In genomic region chr20:58851221-58851968, GRCh38 we compare ENCODE assay signal across 8 cellular contexts. TPM values are rescaled to one million over a fixed set of nuclear protein-coding genes. Genes with fewer than 3 reads are reported as not detected.
DNase-seq lines count a peak whose midpoint lies in the region; ATAC-seq and TF ChIP-seq lines count a peak whose summit lies in the region.

No MANE protein-coding gene starts in this region.

- H3K27me3 ChIP-seq in H9 (ENCODE audit: insufficient read depth, low read length) (peaks cover 31% of the 10 kb centered on the region; the same call in 1 of the 2 replicates), right cardiac atrium (ENCODE audit: control insufficient read depth, insufficient read depth) (no peaks in the 10 kb centered on the region), spleen (replicated peaks in 1 of 7) (peaks cover 0 to 81% (median 65%) of the 10 kb centered on the region in 7 donors)

- H3K4me3 Mint-ChIP-seq in H9 = peak overlapping the region; percentile 92 to 94
- H3K4me3 Mint-ChIP-seq in activated CD4-positive, alpha-beta memory T cell treated with anti-CD3 and anti-CD28 coated beads for 36 hours = peak overlapping the region; percentile 86

- H4K20me1 ChIP-seq in H9 (ENCODE audit: control insufficient read depth, insufficient read depth, insufficient read length) = no peaks in the 10 kb centered on the region

- H3K9me3 ChIP-seq in H9 (ENCODE audit: control insufficient read depth, low read depth, low read length) = no peaks in the 10 kb centered on the region
- no peaks in the 10 kb centered on the region for H3K9me3 ChIP-seq in right cardiac atrium (ENCODE audit: control insufficient read depth, low read length)
- no peaks in the 10 kb centered on the region for H3K9me3 ChIP-seq in spleen

- H3K23ac ChIP-seq in H9 (ENCODE audit: insufficient read length, low read depth, low read length) = no peak overlapping the region

- TF ChIP-seq POLR2A in spleen (IDR thresholded peaks at IDR 0.05) = no peak

- peak overlapping the region; percentile 71 for H3K4me2 ChIP-seq in H9 (ENCODE audit: insufficient read depth, insufficient read length, low read length)

- peaks cover 29 to 52% (median 39%) of the 10 kb centered on the region in 3 experiments for H3K36me3 Mint-ChIP-seq in H9 (ENCODE audit: insufficient read depth in 1 of 3, low read depth in 3 of 3)
- no peaks in the 10 kb centered on the region for H3K36me3 Mint-ChIP-seq in activated CD4-positive, alpha-beta memory T cell treated with anti-CD3 and anti-CD28 coated beads for 36 hours

- H3K36me3 ChIP-seq in spleen = no peaks in the 10 kb centered on the region

- intact Hi-C loops in activated CD4-positive, alpha-beta memory T cell treated with anti-CD3 and anti-CD28 coated beads for 36 hours (cut with micrococcal nuclease) = loop anchor here (1.0 to 5.0 kb wide), 3 partner anchors 33 to 614 kb away; partner anchors contain the start of gene STX16
- intact Hi-C loops in right cardiac atrium (cut with DNase I) (loop anchor here in 1 of 4 donors (10.0 kb wide), 1 partner anchor 617 kb away; no protein-coding TSS in a partner anchor), spleen (cut with DNase I; ENCODE audit: low total_unique reads) (no loop called here)

- H3K9ac ChIP-seq in H9 (ENCODE audit: extremely low read depth, insufficient read length, low read length) = peak overlapping the region; percentile 42

- no peak for ATAC-seq in right cardiac atrium

- H3K79me1 ChIP-seq in H9 (ENCODE audit: insufficient read depth, low read depth, low read length, poor library complexity, severe bottlenecking) = no peaks in the 10 kb centered on the region

- H3K4me1 Mint-ChIP-seq in H9 = peaks cover 54 to 64% of the 10 kb centered on the region in 2 experiments
- peaks cover 30% of the 10 kb centered on the region for H3K4me1 Mint-ChIP-seq in activated CD4-positive, alpha-beta memory T cell treated with anti-CD3 and anti-CD28 coated beads for 36 hours (ENCODE audit: low read depth)

- H2AK5ac ChIP-seq in H9 (ENCODE audit: insufficient read length, low read length) = no peak overlapping the region

- H4K91ac ChIP-seq in H9 (ENCODE audit: insufficient read length, low read depth, low read length) = no peak overlapping the region

- H3T11ph ChIP-seq in H9 (ENCODE audit: low read length) = no peak overlapping the region

- DNase-seq in H9 (peak; percentile 68), right cardiac atrium (no peak), spleen (no peak), cerebellar cortex (ENCODE audit: low spot score) (no peak), anterior cingulate cortex (lab: John Stamatoyannopoulos, UW) (no peak), EL (no peak), AML-193 (lab: John Stamatoyannopoulos, UW) (no peak)
- DNase-seq in activated CD4-positive, alpha-beta memory T cell treated with anti-CD3 and anti-CD28 coated beads for 36 hours = no peak

- WGBS in H9 (ENCODE audit: extremely low coverage, insufficient read length, low lambda C conversion rate) = no CpG with 5 or more reads among the region's 41 CpGs
- WGBS in right cardiac atrium = 45% methylated on average over 41 of the region's 41 CpGs
- WGBS in spleen, 5 donors = 44 to 49% (median 45%) methylated on average over 40 to 41 of the region's 41 CpGs

- peak overlapping the region in 1 of 3 experiments; percentile 88; a peak in 2 of 7 replicates for H3K27ac Mint-ChIP-seq in H9
- no peak overlapping the region for H3K27ac Mint-ChIP-seq in activated CD4-positive, alpha-beta memory T cell treated with anti-CD3 and anti-CD28 coated beads for 36 hours

- CTCF ChIA-PET in activated CD4-positive, alpha-beta memory T cell treated with anti-CD3 and anti-CD28 coated beads for 36 hours (lab: Charles Lee) = interaction anchor here (0.7 to 1.3 kb wide), 4 partner anchors 12 to 370 kb away, joined by 3 to 4 read pairs (median 3); no protein-coding TSS in a partner anchor

- H3K56ac ChIP-seq in H9 (ENCODE audit: insufficient read length, low read depth, low read length) = no peak overlapping the region

- H3K9me3 Mint-ChIP-seq in H9 = peaks cover 14 to 19% of the 10 kb centered on the region in 2 experiments
- no peaks in the 10 kb centered on the region for H3K9me3 Mint-ChIP-seq in activated CD4-positive, alpha-beta memory T cell treated with anti-CD3 and anti-CD28 coated beads for 36 hours

- no peak overlapping the region for H3K18ac ChIP-seq in H9 (ENCODE audit: insufficient read length, low read depth, low read length)

- H4K5ac ChIP-seq in H9 (ENCODE audit: insufficient read length, low read depth, low read length) = no peak overlapping the region

- H2BK15ac ChIP-seq in H9 (ENCODE audit: low read depth, low read length) = no peak overlapping the region

- H3K27ac ChIP-seq in H9 (ENCODE audit: insufficient read length, low read depth, low read length) (no peak overlapping the region), right cardiac atrium (ENCODE audit: low read length) (no peak overlapping the region), spleen (no peak overlapping the region)

- H3K4me3 ChIP-seq in right cardiac atrium (ENCODE audit: low read length) (peak overlapping the region; percentile 39), spleen (peak overlapping the region in 7 of 8 donors; percentile 22 to 69 (median 39))

- H2BK20ac ChIP-seq in H9 (ENCODE audit: low read depth, low read length, poor library complexity, severe bottlenecking) = no peak overlapping the region

- POLR2A ChIA-PET in activated CD4-positive, alpha-beta memory T cell treated with anti-CD3 and anti-CD28 coated beads for 36 hours (lab: Charles Lee) = interaction anchor here (1.4 kb wide), 1 partner anchor 200 kb away, joined by 4 read pairs; the partner anchor contains the start of gene STX16

- peaks cover 60% of the 10 kb centered on the region for H3K27me3 Mint-ChIP-seq in H9 (ENCODE audit: low read depth)
- peaks cover 48% of the 10 kb centered on the region for H3K27me3 Mint-ChIP-seq in activated CD4-positive, alpha-beta memory T cell treated with anti-CD3 and anti-CD28 coated beads for 36 hours

- peaks cover 33% of the 10 kb centered on the region for H3K23me2 ChIP-seq in H9 (ENCODE audit: insufficient read length, low read depth, low read length, poor library complexity, severe bottlenecking)

- no peak overlapping the region for H2AFZ ChIP-seq in H9 (ENCODE audit: low read length)

- H3K14ac ChIP-seq in H9 (ENCODE audit: insufficient read depth, low read length) = no peak overlapping the region

- peaks cover 32% of the 10 kb centered on the region; the same call in 1 of the 2 replicates for H3K79me2 ChIP-seq in H9 (ENCODE audit: insufficient read depth, low read length)

- no peak overlapping the region for H2BK5ac ChIP-seq in H9 (ENCODE audit: insufficient read length, low read length)

- no peak overlapping the region for H3K4ac ChIP-seq in H9 (ENCODE audit: low read depth, low read length)

- H2BK120ac ChIP-seq in H9 (ENCODE audit: low read depth, low read length, poor library complexity, severe bottlenecking) = no peak overlapping the region

- 0 out of 3 replicates have a peak, but pooled peaks have one; percentile 12 for TF ChIP-seq CTCF in H9 (conservative IDR thresholded peaks at IDR 0.05)
- TF ChIP-seq CTCF in spleen (IDR thresholded peaks at IDR 0.05 in 8 of 11, conservative IDR thresholded peaks at IDR 0.05 in 3 of 11) = no peak

- H3K4me1 ChIP-seq in H9 (ENCODE audit: insufficient read depth, low read length) = peaks cover 2% of the 10 kb centered on the region; the same call in 1 of the 2 replicates
- no peaks in the 10 kb centered on the region for H3K4me1 ChIP-seq in right cardiac atrium (ENCODE audit: control insufficient read depth, insufficient read depth, low read length)
- peaks cover 0 to 50% (median 36%) of the 10 kb centered on the region in 6 donors for H3K4me1 ChIP-seq in spleen

- H2BK12ac ChIP-seq in H9 (ENCODE audit: insufficient read length, low read depth, low read length) = no peak overlapping the region

- no peak overlapping the region for H4K8ac ChIP-seq in H9 (replicated peaks; ENCODE audit: insufficient read length, low read depth, low read length)

RNA-seq across cellular contexts. Expression of gene GNAS-AS1, which starts 0.7 kb away (rescaled TPM):
- total RNA-seq in H9 (2021) (8.6 and 11.3 TPM in 2 replicates), right cardiac atrium (under 1 TPM; 0.42 to 0.74 (median 0.50) TPM), spleen (1 to 10 TPM in 2 of 7 donors, under 1 TPM in 3, not detected in 2; 0.44 to 1.1 (median 0.70) TPM)
- total RNA-seq in activated CD4-positive, alpha-beta memory T cell treated with anti-CD3 and anti-CD28 coated beads for 36 hours = 1 to 10 TPM; 1.1 to 1.3 TPM
- polyA plus RNA-seq in right cardiac atrium (0.32 TPM), spleen (under 1 TPM; 0.18 to 0.32 (median 0.22) TPM)

RNA-seq across cellular contexts. Expression of gene GNAS, which starts 1.1 kb away (rescaled TPM):
- total RNA-seq in H9 (2021) (918 and 920 TPM in 2 replicates), right cardiac atrium (1,000 to 10,000 TPM; 1,230 to 1,665 (median 1,377) TPM), spleen (100 to 1,000 TPM; 745 to 849 (median 769) TPM)
- 100 to 1,000 TPM; 658 to 692 TPM for total RNA-seq in activated CD4-positive, alpha-beta memory T cell treated with anti-CD3 and anti-CD28 coated beads for 36 hours
- polyA plus RNA-seq in right cardiac atrium (1,885 TPM), spleen (100 to 1,000 TPM; 722 to 854 (median 771) TPM)
